9 cellular contexts compared by ENCODE assay signal in the genomic region with DNA sequence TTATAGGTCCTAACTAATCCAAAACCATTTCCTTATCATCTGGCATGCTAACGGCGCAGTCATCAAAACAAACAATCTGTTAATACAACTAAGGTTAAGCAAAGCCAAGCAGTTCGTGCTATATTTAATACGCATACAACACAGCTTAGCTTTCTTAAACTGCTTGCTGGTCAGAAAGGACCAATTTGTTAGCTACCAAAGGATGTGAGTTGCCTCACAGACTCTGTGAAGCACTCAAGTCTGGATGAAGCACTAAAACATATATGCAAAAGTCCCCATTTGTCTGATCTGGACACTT.
DNase-seq lines count a peak whose midpoint lies in the region; ATAC-seq and TF ChIP-seq lines count a peak whose summit lies in the region.
"Had no signal": no experiment of that assay in that cellular context is flagged by ENCODE, and none has a peak within 500 bp of the region (broad histone marks: within the 10 kb centered on the region; RNA-seq: fewer than 3 reads in every experiment).

No MANE protein-coding gene starts in this region.

- TF ChIP-seq CTCF in Calu3 (IDR thresholded peaks at IDR 0.05; ENCODE audit: unreplicated experiment): no peak
- TF ChIP-seq CTCF in heart right ventricle (IDR thresholded peaks at IDR 0.05): no peak
- TF ChIP-seq CTCF in sigmoid colon (IDR thresholded peaks at IDR 0.05): no peak

- no peaks in the 10 kb centered on the region for H3K36me3 Mint-ChIP-seq in Calu3 (ENCODE audit: insufficient read depth, unreplicated experiment)
- H3K36me3 Mint-ChIP-seq in activated T-helper 17 cell treated with anti-CD3 and anti-CD28 coated beads, Interleukin-2, amount 50 U/mL, for 72 hours (ENCODE audit: low read depth): no peaks in the 10 kb centered on the region

- no peak overlapping the region for H3K27ac Mint-ChIP-seq in Calu3 (ENCODE audit: unreplicated experiment)
- peak overlapping the region; percentile 73 for H3K27ac Mint-ChIP-seq in activated T-helper 17 cell treated with anti-CD3 and anti-CD28 coated beads, Interleukin-2, amount 50 U/mL, for 72 hours
- H3K27ac Mint-ChIP-seq: T-helper 2 cell treated with Interferon-gamma antibody and Interleukin-4, amounts not matched to agents 5 μg/mL and 100 μg/mL, for 36 hours had no signal

- no peak for DNase-seq in Calu3
- DNase-seq in heart right ventricle: no peak
- no peak for DNase-seq in sigmoid colon
- no peak for DNase-seq in left lobe of liver (ENCODE audit: low spot score)
- DNase-seq in NCI-H510A (lab: John Stamatoyannopoulos, UW): no peak
- no peak for DNase-seq in NCI-H345 treated with DMSO at 0.1 percent for 48 hours (lab: John Stamatoyannopoulos, UW; ENCODE audit: unreplicated experiment)
- DNase-seq in activated CD4-positive, alpha-beta T cell treated with anti-CD3 and anti-CD28 coated beads for 1 hour: no peak

- peak overlapping the region; percentile 48 for H3K4me3 Mint-ChIP-seq in Calu3 (ENCODE audit: low read depth, unreplicated experiment)
- H3K4me3 Mint-ChIP-seq in activated T-helper 17 cell treated with anti-CD3 and anti-CD28 coated beads, Interleukin-2, amount 50 U/mL, for 72 hours: peak overlapping the region; percentile 71

- H3K27ac ChIP-seq in heart right ventricle: peak overlapping the region; percentile 30 to 70 (median 61)
- H3K27ac ChIP-seq in sigmoid colon: peak overlapping the region; percentile 20 to 38 (median 34)

- TF ChIP-seq EP300 in sigmoid colon (IDR thresholded peaks at IDR 0.05): no peak

- intact Hi-C loops in Calu3 (cut with micrococcal nuclease; ENCODE audit: unreplicated experiment) (no loop called here), heart right ventricle (cut with DNase I) (loop anchor here in 3 of 10 donors (10.0 kb wide), 2 partner anchors 52 to 62 kb away; no protein-coding TSS in a partner anchor), sigmoid colon (cut with DNase I) (no loop called here)

- WGBS in heart right ventricle, 2 donors: 9 to 11% methylated on average over 4 of the region's 4 CpGs
- WGBS in sigmoid colon, 2 donors: 39 to 58% methylated on average over 4 of the region's 4 CpGs

- peaks cover 4 to 99% (median 84%) of the 10 kb centered on the region in 9 donors for H3K4me1 ChIP-seq in heart right ventricle
- peaks cover 0 to 11% (median 3%) of the 10 kb centered on the region in 4 donors for H3K4me1 ChIP-seq in sigmoid colon

- no peaks in the 10 kb centered on the region for H3K4me1 Mint-ChIP-seq in Calu3 (ENCODE audit: low read depth, unreplicated experiment)
- H3K4me1 Mint-ChIP-seq in activated T-helper 17 cell treated with anti-CD3 and anti-CD28 coated beads, Interleukin-2, amount 50 U/mL, for 72 hours: peaks cover 24% of the 10 kb centered on the region

- H3K9me3 ChIP-seq in heart right ventricle: no peaks in the 10 kb centered on the region
- no peaks in the 10 kb centered on the region for H3K9me3 ChIP-seq in sigmoid colon

- H3K9me3 Mint-ChIP-seq in Calu3 (ENCODE audit: low read depth, unreplicated experiment): no peaks in the 10 kb centered on the region
- H3K9me3 Mint-ChIP-seq in activated T-helper 17 cell treated with anti-CD3 and anti-CD28 coated beads, Interleukin-2, amount 50 U/mL, for 72 hours: no peaks in the 10 kb centered on the region
- H3K9me3 Mint-ChIP-seq: T-helper 2 cell treated with Interferon-gamma antibody and Interleukin-4, amounts not matched to agents 5 μg/mL and 100 μg/mL, for 36 hours had no signal

- BruUV-seq in Calu3 (replicated peaks; lab: Mats Ljungman, UMichigan): no TSS peak

- CTCF ChIA-PET in Calu3 (lab: Charles Lee): no interaction called here

- H3K36me3 ChIP-seq in heart right ventricle (peaks cover 0 to 26% (median 0%) of the 10 kb centered on the region in 9 donors), sigmoid colon (no peaks in the 10 kb centered on the region)

- ATAC-seq in activated T-helper 17 cell treated with anti-CD3 and anti-CD28 coated beads, Interleukin-2, amount 50 U/mL, for 72 hours (replicated peaks): no peak
- ATAC-seq in heart right ventricle: peak in 2 of 8 donors; percentile 24 to 26
- ATAC-seq in left lobe of liver: no peak

- peak overlapping the region in 7 of 10 donors; percentile 8 to 46 (median 36) for H3K4me3 ChIP-seq in heart right ventricle
- H3K4me3 ChIP-seq in sigmoid colon: no peak overlapping the region

- TF ChIP-seq POLR2A in sigmoid colon (IDR thresholded peaks at IDR 0.05): no peak

- H3K27me3 ChIP-seq in heart right ventricle (no peaks in the 10 kb centered on the region), sigmoid colon (no peaks in the 10 kb centered on the region)

- no peaks in the 10 kb centered on the region for H3K27me3 Mint-ChIP-seq in Calu3 (ENCODE audit: unreplicated experiment)
- H3K27me3 Mint-ChIP-seq in activated T-helper 17 cell treated with anti-CD3 and anti-CD28 coated beads, Interleukin-2, amount 50 U/mL, for 72 hours: no peaks in the 10 kb centered on the region

Comparison
In these comparisons a context has a peak if more than half of its experiments do, and no peak if none do; other contexts are left out.
1. H3K4me3 ChIP-seq: peak in heart right ventricle (7 of 10); none in sigmoid colon (0 of 4).